In the genomic region with DNA sequence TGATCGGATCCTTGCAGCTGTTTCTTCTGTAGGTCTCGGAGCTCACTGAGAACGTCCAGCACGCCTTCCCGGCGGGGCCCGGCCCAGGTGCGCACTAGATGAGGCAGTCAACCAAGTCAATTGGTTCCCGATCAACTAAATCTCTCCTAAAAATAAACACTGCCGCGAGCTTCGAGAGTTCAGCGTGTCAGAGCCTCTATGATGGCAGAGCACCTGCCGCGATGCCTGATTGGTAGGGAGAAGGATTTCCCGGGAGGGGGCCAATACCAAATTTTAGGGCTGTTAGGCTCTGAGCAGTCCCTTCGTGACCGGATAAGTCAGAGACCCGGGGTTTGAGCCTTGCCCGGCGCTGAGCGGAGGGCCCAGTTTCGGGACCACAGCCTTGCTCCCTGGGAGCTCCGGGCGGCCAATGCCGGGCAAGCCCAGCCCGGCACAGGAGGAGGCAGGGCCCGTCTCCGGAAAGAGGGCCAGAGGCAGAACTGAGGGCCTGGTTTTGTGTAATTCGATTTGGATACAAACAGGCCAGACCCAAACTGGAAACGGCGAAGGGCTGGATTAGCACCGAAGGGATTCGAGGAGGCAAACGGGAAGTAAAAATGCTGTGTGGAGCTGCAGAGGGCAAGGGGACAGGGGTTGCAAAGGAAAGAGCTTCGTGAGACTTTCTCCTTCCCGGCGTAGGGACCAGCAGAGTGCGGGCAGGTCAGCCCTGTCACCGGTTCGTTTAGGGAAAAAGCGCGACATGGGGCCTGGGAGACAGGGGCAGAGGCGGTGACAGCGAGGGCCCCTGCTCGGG, we compare ENCODE assay signal across 9 cellular contexts. TPM values are rescaled to one million over a fixed set of nuclear protein-coding genes. Genes with fewer than 3 reads are reported as not detected.
DNase-seq lines count a peak whose midpoint lies in the region; ATAC-seq, FAIRE-seq and TF ChIP-seq lines count a peak whose summit lies in the region.
"Had no signal": no experiment of that assay in that cellular context is flagged by ENCODE, and none has a peak within 500 bp of the region (broad histone marks: within the 10 kb centered on the region; RNA-seq: fewer than 3 reads in every experiment).

No MANE protein-coding gene starts in this region.

- no peak overlapping the region for H3K27ac Mint-ChIP-seq in activated naive CD4-positive, alpha-beta T cell treated with anti-CD3 and anti-CD28 coated beads, Interleukin-2, amount 50 U/mL, for 72 hours

- peaks cover 0 to 19% (median 10%) of the 10 kb centered on the region in 11 experiments; a peak in 11 of 22 replicates for H4K20me1 ChIP-seq in BLaER1 treated with 17β-estradiol and CSF1 and Interleukin-3, amounts not matched to agents 10 nM and 100 nM

- WGBS in suprapubic skin, result 6% methylated on average over 45 of the region's 46 CpGs
- 3 to 6% methylated on average over 16 to 17 of the region's 46 CpGs for WGBS in gastroesophageal sphincter (ENCODE audit: low coverage in 1 of 2), 2 donors

- FAIRE-seq in kidney (lab: Jason Lieb, UNC), result no peak
- FAIRE-seq: endometrium had no signal

- no peaks in the 10 kb centered on the region for H3K9me3 ChIP-seq in BLaER1 treated with 17β-estradiol and CSF1 and Interleukin-3, amounts not matched to agents 10 nM and 100 nM (replicated peaks in 1 of 11)
- H3K9me3 ChIP-seq in kidney (ENCODE audit: control insufficient read depth in 1 of 2, low read length in 2 of 2), result no peaks in the 10 kb centered on the region
- H3K9me3 ChIP-seq in suprapubic skin, result no peaks in the 10 kb centered on the region
- H3K9me3 ChIP-seq in gastroesophageal sphincter, result no peaks in the 10 kb centered on the region

- peaks cover 13 to 17% (median 14%) of the 10 kb centered on the region in 10 experiments; a peak in 18 of 20 replicates for H3K4me1 ChIP-seq in BLaER1 treated with 17β-estradiol and CSF1 and Interleukin-3, amounts not matched to agents 10 nM and 100 nM
- H3K4me1 ChIP-seq in kidney (ENCODE audit: control insufficient read depth in 1 of 2, insufficient read depth in 1 of 2, low read depth in 1 of 2, low read length in 2 of 2) (peaks cover 0 to 6% of the 10 kb centered on the region in 2 donors), suprapubic skin (peaks cover 24% of the 10 kb centered on the region), gastroesophageal sphincter (peaks cover 0 to 16% (median 4%) of the 10 kb centered on the region in 3 donors)

- H3K36me3 ChIP-seq in BLaER1 treated with 17β-estradiol and CSF1 and Interleukin-3, amounts not matched to agents 10 nM and 100 nM, result no peaks in the 10 kb centered on the region
- H3K36me3 ChIP-seq in H7 (replicated peaks; ENCODE audit: control insufficient read depth, insufficient read depth, low read length), result no peaks in the 10 kb centered on the region
- H3K36me3 ChIP-seq in kidney (ENCODE audit: control insufficient read depth in 1 of 2, insufficient read depth in 2 of 2, low read length in 2 of 2), result no peaks in the 10 kb centered on the region
- H3K36me3 ChIP-seq in suprapubic skin, result no peaks in the 10 kb centered on the region
- H3K36me3 ChIP-seq in gastroesophageal sphincter, result no peaks in the 10 kb centered on the region

- H3K9ac ChIP-seq in BLaER1 treated with 17β-estradiol and CSF1 and Interleukin-3, amounts not matched to agents 10 nM and 100 nM, result peak overlapping the region in 2 of 11 experiments; percentile 5 to 27; a peak in 1 of 22 replicates
- no peak overlapping the region for H3K9ac ChIP-seq in kidney (ENCODE audit: low read length in 2 of 2)

- intact Hi-C loops in kidney (cut with DNase I), result no loop called here

- peak overlapping the region; percentile 67 to 90 (median 82) for H3K4me2 ChIP-seq in BLaER1 treated with 17β-estradiol and CSF1 and Interleukin-3, amounts not matched to agents 10 nM and 100 nM

- DNase-seq in H7 (peak; percentile 70), kidney (peak; percentile 69), suprapubic skin (ENCODE audit: low spot score in 2 of 2) (no peak), mucosa of gallbladder (ENCODE audit: low spot score) (no peak)
- peak in 1 of 2 donors; percentile 8 for DNase-seq in activated naive CD4-positive, alpha-beta T cell treated with anti-CD3 and anti-CD28 coated beads, Interleukin-2, amount 50 U/mL, for 72 hours (ENCODE audit: low spot score in 2 of 2)

- H3K36me3 Mint-ChIP-seq in activated naive CD4-positive, alpha-beta T cell treated with anti-CD3 and anti-CD28 coated beads, Interleukin-2, amount 50 U/mL, for 72 hours, result no peaks in the 10 kb centered on the region

- H3K9me3 Mint-ChIP-seq in activated naive CD4-positive, alpha-beta T cell treated with anti-CD3 and anti-CD28 coated beads, Interleukin-2, amount 50 U/mL, for 72 hours, result no peaks in the 10 kb centered on the region

- peak; percentile 18 to 41 for ATAC-seq in activated naive CD4-positive, alpha-beta T cell treated with anti-CD3 and anti-CD28 coated beads, Interleukin-2, amount 50 U/mL, for 72 hours
- ATAC-seq in gastroesophageal sphincter (no peak), HG02938 (IDR thresholded peaks at IDR 0.05; ENCODE audit: unreplicated experiment) (no peak)

- TF ChIP-seq CTCF in kidney (IDR thresholded peaks at IDR 0.05; ENCODE audit: borderline replicate concordance, extremely low read depth, insufficient read depth) (no peak), suprapubic skin (IDR thresholded peaks at IDR 0.05) (no peak), gastroesophageal sphincter (IDR thresholded peaks at IDR 0.05) (no peak)

- H3K4me3 ChIP-seq in BLaER1 treated with 17β-estradiol and CSF1 and Interleukin-3, amounts not matched to agents 10 nM and 100 nM, result peak overlapping the region; percentile 37 to 63 (median 47); a peak in 19 of 20 replicates
- H3K4me3 ChIP-seq in H7 (ENCODE audit: insufficient read depth, low read depth, low read length) (peak overlapping the region; percentile 44), kidney (ENCODE audit: low read length in 2 of 2) (peak overlapping the region; percentile 35 to 55), suprapubic skin (peak overlapping the region; percentile 53), gastroesophageal sphincter (peak overlapping the region in 1 of 2 donors; percentile 44)

- peaks cover 52 to 65% (median 57%) of the 10 kb centered on the region in 11 experiments for H3K27me3 ChIP-seq in BLaER1 treated with 17β-estradiol and CSF1 and Interleukin-3, amounts not matched to agents 10 nM and 100 nM
- H3K27me3 ChIP-seq in H7 (ENCODE audit: control insufficient read depth, insufficient read depth, low read length) (peaks cover 41% of the 10 kb centered on the region), suprapubic skin (peaks cover 33% of the 10 kb centered on the region), gastroesophageal sphincter (peaks cover 58% of the 10 kb centered on the region)

- TF ChIP-seq POLR2A in suprapubic skin (IDR thresholded peaks at IDR 0.05) (no peak), gastroesophageal sphincter (IDR thresholded peaks at IDR 0.05) (no peak)

- H3K27ac ChIP-seq in BLaER1 treated with 17β-estradiol and CSF1 and Interleukin-3, amounts not matched to agents 10 nM and 100 nM, result no peak overlapping the region
- no peak overlapping the region for H3K27ac ChIP-seq in kidney (ENCODE audit: low read depth in 2 of 2, low read length in 2 of 2)
- H3K27ac ChIP-seq in suprapubic skin, result peak overlapping the region; percentile 24
- no peak overlapping the region for H3K27ac ChIP-seq in gastroesophageal sphincter

- TF ChIP-seq EP300 in suprapubic skin (IDR thresholded peaks at IDR 0.05) (no peak), gastroesophageal sphincter (IDR thresholded peaks at IDR 0.05) (no peak)

RNA-seq across cellular contexts. Expression of a gene that starts 0.6 kb away (rescaled TPM):
- not detected in 2 replicates for total RNA-seq in H7 (2014; rRNA removed; shearing (Covaris generic))
- total RNA-seq in activated naive CD4-positive, alpha-beta T cell treated with anti-CD3 and anti-CD28 coated beads, Interleukin-2, amount 50 U/mL, for 72 hours, result not detected
- total RNA-seq in kidney (1.2 TPM), suprapubic skin (1 to 10 TPM in 2 of 4 donors, under 1 TPM in 2; 0.42 to 5.3 (median 0.90) TPM), mucosa of gallbladder (0.23 TPM), gastroesophageal sphincter (under 1 TPM in 2 of 4 donors, not detected in 2; 0.13 to 0.16 TPM)
- not detected for polyA plus RNA-seq in kidney (ENCODE audit: insufficient read depth, low read depth, low replicate concordance)

Comparison
In these comparisons a context has a peak if more than half of its experiments do, and no peak if none do; other contexts are left out.
1. DNase-seq: peak in H7 (single experiment) and kidney (single experiment); none in suprapubic skin (0 of 2) and mucosa of gallbladder (single experiment).
2. ATAC-seq: peak in activated naive CD4-positive, alpha-beta T cell treated with anti-CD3 and anti-CD28 coated beads, Interleukin-2, amount 50 U/mL, for 72 hours (2 of 2); none in gastroesophageal sphincter (single experiment) and HG02938 (single experiment).